9 cellular contexts compared by ENCODE assay signal in genomic region chr12:53051058-53051880, GRCh38. TPM values are rescaled to one million over a fixed set of nuclear protein-coding genes. Genes with fewer than 3 reads are reported as not detected.
DNase-seq lines count a peak whose midpoint lies in the region; ATAC-seq, FAIRE-seq and TF ChIP-seq lines count a peak whose summit lies in the region.
"Had no signal": no experiment of that assay in that cellular context is flagged by ENCODE, and none has a peak within 500 bp of the region (broad histone marks: within the 10 kb centered on the region; RNA-seq: fewer than 3 reads in every experiment).

No MANE protein-coding gene starts in this region.

- no peak for TF ChIP-seq RAD21 in K562 (CRISPR knock-in tag; conservative IDR thresholded peaks at IDR 0.05 in 1 of 2, IDR thresholded peaks at IDR 0.05 in 1 of 2)

- peak overlapping the region in 1 of 2 experiments; percentile 60; a peak in 2 of 4 replicates for H3K9ac ChIP-seq in K562 (ENCODE audit: insufficient read depth in 1 of 2, low read depth in 2 of 2, low read length in 2 of 2)

- TF ChIP-seq POLR2A in K562 (conservative IDR thresholded peaks at IDR 0.05) (no peak), GM18505 (IDR thresholded peaks at IDR 0.05; ENCODE audit: borderline replicate concordance, extremely low read depth, insufficient read depth, insufficient read length) (no peak)

- peaks cover 45 to 89% of the 10 kb centered on the region in 2 experiments for H3K4me1 ChIP-seq in K562 (replicated peaks in 1 of 2; ENCODE audit: control insufficient read depth in 2 of 2, insufficient read depth in 2 of 2, low read length in 2 of 2)
- H3K4me1 ChIP-seq in CD8-positive, alpha-beta T cell (ENCODE audit: insufficient read depth, low read length) = peaks cover 11% of the 10 kb centered on the region

- BruUV-seq in K562 (replicated peaks; lab: Mats Ljungman, UMichigan) = no TSS peak

- in situ Hi-C loops in K562 (cut with MboI) = no loop called here

- no peaks in the 10 kb centered on the region for H4K20me1 ChIP-seq in K562 (replicated peaks; ENCODE audit: control insufficient read depth, insufficient read depth, low read length)

- peaks cover 7% of the 10 kb centered on the region; the same call in 2 of the 3 replicates for H3K79me2 ChIP-seq in K562 (ENCODE audit: control insufficient read depth, insufficient read depth, low read length)

- TF ChIP-seq EP300 in K562 (IDR thresholded peaks at IDR 0.05; ENCODE audit: low read length) = no peak

- no peak overlapping the region for H3K27ac Mint-ChIP-seq in CD8-positive, alpha-beta T cell

- no peaks in the 10 kb centered on the region for H3K9me3 Mint-ChIP-seq in CD8-positive, alpha-beta T cell

- no peaks in the 10 kb centered on the region for H3K9me3 ChIP-seq in K562 (replicated peaks; ENCODE audit: control insufficient read depth, insufficient read depth, low read depth, low read length)
- H3K9me3 ChIP-seq in CD8-positive, alpha-beta T cell (ENCODE audit: low read length) = no peaks in the 10 kb centered on the region

- H3K4me3 ChIP-seq in K562 = no peak overlapping the region
- H3K4me3 ChIP-seq in CD8-positive, alpha-beta T cell (ENCODE audit: low read depth, low read length) = no peak overlapping the region

- H3K4me3 Mint-ChIP-seq in CD8-positive, alpha-beta T cell = no peak overlapping the region

- POLR2A ChIA-PET in K562 (lab: Yijun Ruan, JAX) = interaction anchor here (0.6 to 0.9 kb wide), 5 partner anchors 9 to 1077 kb away, joined by 3 to 4 read pairs (median 3); partner anchors contain the start of gene SPRYD3
- POLR2A ChIA-PET in CD8-positive, alpha-beta T cell (lab: Charles Lee) = interaction anchor here (0.7 kb wide), 2 partner anchors 46 to 47 kb away, joined by 3 read pairs; partner anchors contain the start of gene IGFBP6

- CTCF ChIA-PET in K562 (lab: Yijun Ruan, JAX; ENCODE audit: low intra/inter-chr PET ratio) = no interaction called here
- CTCF ChIA-PET in CD8-positive, alpha-beta T cell (lab: Charles Lee) = interaction anchor here (1.1 to 2.7 kb wide), 3 partner anchors 13 to 47 kb away, joined by 3 to 12 read pairs (median 5); no protein-coding TSS in a partner anchor

- peak; percentile 71 for FAIRE-seq in K562 (lab: Jason Lieb, UNC)
- FAIRE-seq: A204.1 had no signal

- peak; percentile 40 for DNase-seq in DMS 273 (lab: John Stamatoyannopoulos, UW; ENCODE audit: unreplicated experiment)
- no peak for DNase-seq in DMS 273 treated with DMSO at 0.1 percent for 48 hours (lab: John Stamatoyannopoulos, UW)
- peak in 2 of 4 experiments; percentile 36 to 76 for DNase-seq in K562 (ENCODE audit: extremely low read depth in 1 of 4, low spot score in 3 of 4)
- peak; percentile 63 for DNase-seq in stromal cell of bone marrow (ENCODE audit: low read depth)
- no peak for DNase-seq in CD8-positive, alpha-beta T cell

- H3K4me2 ChIP-seq in K562 (ENCODE audit: insufficient read depth, low read length) = no peak overlapping the region

- H3K36me3 Mint-ChIP-seq in CD8-positive, alpha-beta T cell = peaks cover 3% of the 10 kb centered on the region

- ATAC-seq in K562 = peak; percentile 5
- no peak for ATAC-seq in GM18858 (IDR thresholded peaks at IDR 0.05; ENCODE audit: unreplicated experiment)
- no peak for ATAC-seq in CD8-positive, alpha-beta T cell
- ATAC-seq in GM18505 (IDR thresholded peaks at IDR 0.05; ENCODE audit: unreplicated experiment) = no peak

- H2AFZ ChIP-seq in K562 (ENCODE audit: low read depth, low read length) = no peak overlapping the region

- no peaks in the 10 kb centered on the region for H3K27me3 ChIP-seq in K562 (ENCODE audit: control insufficient read depth in 2 of 2, insufficient read depth in 2 of 2, low read length in 2 of 2)
- no peaks in the 10 kb centered on the region for H3K27me3 ChIP-seq in layer of hippocampus (ENCODE audit: control insufficient read depth, insufficient read depth, low read length)
- H3K27me3 ChIP-seq in CD8-positive, alpha-beta T cell (ENCODE audit: insufficient read depth, low read length) = no peaks in the 10 kb centered on the region

- H3K27ac ChIP-seq in K562 (ENCODE audit: extremely low read depth, low read depth, low read length) (no peak overlapping the region), layer of hippocampus (ENCODE audit: low read depth, low read length) (peak overlapping the region; percentile 98)
- H3K27ac ChIP-seq in CD8-positive, alpha-beta T cell (ENCODE audit: low read depth, low read length) = no peak overlapping the region

- no peaks in the 10 kb centered on the region for H3K9me1 ChIP-seq in K562 (ENCODE audit: control insufficient read depth, insufficient read depth, low read length)

- intact Hi-C loops in K562 (cut with micrococcal nuclease) = no loop called here
- intact Hi-C loops in CD8-positive, alpha-beta T cell (cut with DNase I, micrococcal nuclease) = loop anchor here in 1 of 2 experiments (5.0 kb wide), 1 partner anchor 46 kb away; the partner anchor contains the start of gene IGFBP6

- TF ChIP-seq CTCF in K562 (IDR thresholded peaks at IDR 0.05 in 2 of 3, conservative IDR thresholded peaks at IDR 0.05 in 1 of 3; ENCODE audit: insufficient read depth in 2 of 3, low read depth in 1 of 3, low read length in 3 of 3) = peak in 1 of 3 experiments; percentile 20; a peak in 1 of 6 replicates
- no peak for TF ChIP-seq CTCF in CD8-positive, alpha-beta T cell (IDR thresholded peaks at IDR 0.05)

- H3K27me3 Mint-ChIP-seq in CD8-positive, alpha-beta T cell (ENCODE audit: low read depth) = no peaks in the 10 kb centered on the region

- H3K4me1 Mint-ChIP-seq in CD8-positive, alpha-beta T cell (ENCODE audit: low read depth) = peaks cover 19% of the 10 kb centered on the region

- 25% methylated on average over 11 of the region's 11 CpGs for WGBS in K562 (ENCODE audit: insufficient coverage, low coverage, missing lambda C conversion rate)

- peaks cover 2% of the 10 kb centered on the region; the same call in 1 of the 3 replicates for H3K36me3 ChIP-seq in K562 (ENCODE audit: control insufficient read depth, insufficient read depth, low read length)
- H3K36me3 ChIP-seq in CD8-positive, alpha-beta T cell (ENCODE audit: insufficient read depth, low read length) = no peaks in the 10 kb centered on the region

RNA-seq across cellular contexts. Expression of gene TNS2, which starts 1.4 kb away (rescaled TPM):
- total RNA-seq in K562 (2011; cell fraction: chromatin; rRNA removed; ENCODE audit: low replicate concordance) = 7.1 and 23.0 TPM in 2 replicates
- 8.0 and 14.7 TPM in 2 replicates for total RNA-seq in K562 (2011; cell fraction: nucleolus; rRNA removed)
- 8.0 and 11.1 TPM in 2 replicates for total RNA-seq in K562 (2011; cell fraction: nucleoplasm; rRNA removed)
- total RNA-seq in K562 (2014; rRNA removed) (1.2 and 1.3 TPM in 2 replicates), K562 (2014; rRNA removed; fragmentation: Illumina TruSeq; extraction: Trizol) (0.41 and 0.73 TPM in 2 replicates), K562 (2015; rRNA removed; fragmentation: Illumina TruSeq; extraction: Trizol) (0.65 and 0.79 TPM in 2 replicates), K562 (2021) (2.8 and 3.1 TPM in 2 replicates)
- polyA plus RNA-seq in K562 (2011; rRNA removed) (1.3 and 1.7 TPM in 2 replicates), K562 (2014; fragmentation: Illumina TruSeq; extraction: Trizol) (1.4 and 1.6 TPM in 2 replicates), K562 (2014; fragmentation: Nextera tagmentation; extraction: Ambion mirVana) (under 1 TPM in 1 of 2 experiments, not detected in 1; 0.28 TPM), K562 (2014; rRNA removed) (1.0 and 2.8 TPM in 2 replicates)
- 0.91 and 1.3 TPM in 2 replicates for polyA plus RNA-seq in K562 (2011; cell fraction: cytosol; rRNA removed)
- 7.6 and 16.8 TPM in 2 replicates for polyA plus RNA-seq in K562 (2011; cell fraction: nucleus; rRNA removed)
- polyA plus RNA-seq in K562 (2012) = 1.5 and 2.8 TPM in 2 replicates
- 2.3 and 2.9 TPM in 2 replicates for polyA minus RNA-seq in K562 (2011; rRNA and poly(A)+ RNA removed)
- polyA minus RNA-seq in K562 (2011; cell fraction: cytosol; rRNA and poly(A)+ RNA removed) = 4.6 and 4.9 TPM in 2 replicates
- polyA minus RNA-seq in K562 (2011; cell fraction: nucleus; rRNA and poly(A)+ RNA removed) = 9.4 and 13.6 TPM in 2 replicates
- 1 to 10 TPM; 2.5 to 3.2 TPM for total RNA-seq in CD8-positive, alpha-beta T cell

RNA-seq across cellular contexts. Expression of gene SPRYD3, which starts 27.9 kb away (rescaled TPM):
- total RNA-seq in K562 (2011; cell fraction: chromatin; rRNA removed; ENCODE audit: low replicate concordance) = 10.8 and 27.6 TPM in 2 replicates
- total RNA-seq in K562 (2011; cell fraction: nucleolus; rRNA removed) = 15.0 and 17.4 TPM in 2 replicates
- 15.6 and 18.3 TPM in 2 replicates for total RNA-seq in K562 (2011; cell fraction: nucleoplasm; rRNA removed)
- total RNA-seq in K562 (2014; rRNA removed) (8.4 and 10.6 TPM in 2 replicates), K562 (2014; rRNA removed; fragmentation: Illumina TruSeq; extraction: Trizol) (4.1 and 5.1 TPM in 2 replicates), K562 (2015; rRNA removed; fragmentation: Illumina TruSeq; extraction: Trizol) (5.0 and 5.9 TPM in 2 replicates), K562 (2021) (10.8 and 13.6 TPM in 2 replicates)
- polyA plus RNA-seq in K562 (2011; rRNA removed) (6.2 and 7.6 TPM in 2 replicates), K562 (2014; fragmentation: Illumina TruSeq; extraction: Trizol) (10.6 and 11.4 TPM in 2 replicates), K562 (2014; fragmentation: Nextera tagmentation; extraction: Ambion mirVana) (1 to 10 TPM; 1.5 to 2.6 TPM), K562 (2014; rRNA removed) (9.1 and 11.0 TPM in 2 replicates)
- polyA plus RNA-seq in K562 (2011; cell fraction: cytosol; rRNA removed) = 8.6 and 18.4 TPM in 2 replicates
- 11.1 and 16.3 TPM in 2 replicates for polyA plus RNA-seq in K562 (2011; cell fraction: nucleus; rRNA removed)
- 11.4 and 11.7 TPM in 2 replicates for polyA plus RNA-seq in K562 (2012)
- 7.4 and 10.3 TPM in 2 replicates for polyA minus RNA-seq in K562 (2011; rRNA and poly(A)+ RNA removed)
- 6.8 and 11.6 TPM in 2 replicates for polyA minus RNA-seq in K562 (2011; cell fraction: cytosol; rRNA and poly(A)+ RNA removed)
- polyA minus RNA-seq in K562 (2011; cell fraction: nucleus; rRNA and poly(A)+ RNA removed) = 6.6 and 7.5 TPM in 2 replicates
- total RNA-seq in CD8-positive, alpha-beta T cell = 10 to 100 TPM; 25.1 to 25.6 TPM

RNA-seq across cellular contexts. Expression of gene EIF4B, which starts 45.0 kb away (rescaled TPM):
- 260 and 374 TPM in 2 replicates for total RNA-seq in K562 (2011; cell fraction: chromatin; rRNA removed; ENCODE audit: low replicate concordance)
- total RNA-seq in K562 (2011; cell fraction: nucleolus; rRNA removed) = 137 and 149 TPM in 2 replicates
- 211 and 264 TPM in 2 replicates for total RNA-seq in K562 (2011; cell fraction: nucleoplasm; rRNA removed)
- total RNA-seq in K562 (2014; rRNA removed) = 617 and 636 TPM in 2 replicates
- 669 and 710 TPM in 2 replicates for total RNA-seq in K562 (2014; rRNA removed; fragmentation: Illumina TruSeq; extraction: Trizol)
- total RNA-seq in K562 (2015; rRNA removed; fragmentation: Illumina TruSeq; extraction: Trizol) = 624 and 636 TPM in 2 replicates
- total RNA-seq in K562 (2021) = 535 and 617 TPM in 2 replicates
- polyA plus RNA-seq in K562 (2011; rRNA removed) = 489 and 497 TPM in 2 replicates
- polyA plus RNA-seq in K562 (2011; cell fraction: cytosol; rRNA removed) = 278 and 542 TPM in 2 replicates
- polyA plus RNA-seq in K562 (2011; cell fraction: nucleus; rRNA removed) = 180 and 236 TPM in 2 replicates
- 383 and 523 TPM in 2 replicates for polyA plus RNA-seq in K562 (2012)
- 552 and 578 TPM in 2 replicates for polyA plus RNA-seq in K562 (2014; fragmentation: Illumina TruSeq; extraction: Trizol)
- 100 to 1,000 TPM; 138 to 150 TPM for polyA plus RNA-seq in K562 (2014; fragmentation: Nextera tagmentation; extraction: Ambion mirVana)
- polyA plus RNA-seq in K562 (2014; rRNA removed) = 312 and 317 TPM in 2 replicates
- 1,377 and 1,493 TPM in 2 replicates for polyA minus RNA-seq in K562 (2011; rRNA and poly(A)+ RNA removed)
- 466 and 538 TPM in 2 replicates for polyA minus RNA-seq in K562 (2011; cell fraction: cytosol; rRNA and poly(A)+ RNA removed)
- 102 and 253 TPM in 2 replicates for polyA minus RNA-seq in K562 (2011; cell fraction: nucleus; rRNA and poly(A)+ RNA removed)
- total RNA-seq in CD8-positive, alpha-beta T cell = 100 to 1,000 TPM; 709 to 741 TPM

RNA-seq across cellular contexts. Expression of gene IGFBP6, which starts 46.2 kb away (rescaled TPM):
- total RNA-seq in K562 (2011; cell fraction: chromatin; rRNA removed; ENCODE audit: low replicate concordance) = 0.97 TPM in 1 of 2 replicates, not detected in the other
- total RNA-seq in K562 (2011; cell fraction: nucleolus; rRNA removed) = 0.66 and 1.8 TPM in 2 replicates
- 0.37 TPM in 1 of 2 replicates, not detected in the other for total RNA-seq in K562 (2011; cell fraction: nucleoplasm; rRNA removed)
- total RNA-seq in K562 (2014; rRNA removed) (1.2 and 1.6 TPM in 2 replicates), K562 (2014; rRNA removed; fragmentation: Illumina TruSeq; extraction: Trizol) (0.36 and 0.61 TPM in 2 replicates), K562 (2015; rRNA removed; fragmentation: Illumina TruSeq; extraction: Trizol) (0.38 and 0.76 TPM in 2 replicates), K562 (2021) (1.4 and 2.3 TPM in 2 replicates)
- polyA plus RNA-seq in K562 (2011; rRNA removed) (0.24 and 1.4 TPM in 2 replicates), K562 (2014; fragmentation: Illumina TruSeq; extraction: Trizol) (0.52 and 0.62 TPM in 2 replicates), K562 (2014; fragmentation: Nextera tagmentation; extraction: Ambion mirVana) (under 1 TPM; 0.15 to 0.23 TPM), K562 (2014; rRNA removed) (0.54 and 2.4 TPM in 2 replicates)
- polyA plus RNA-seq in K562 (2011; cell fraction: cytosol; rRNA removed) = 0.94 and 2.5 TPM in 2 replicates
- 0.24 and 0.47 TPM in 2 replicates for polyA plus RNA-seq in K562 (2011; cell fraction: nucleus; rRNA removed)
- 0.89 and 1.4 TPM in 2 replicates for polyA plus RNA-seq in K562 (2012)
- not detected in 2 replicates for polyA minus RNA-seq in K562 (2011; rRNA and poly(A)+ RNA removed)
- polyA minus RNA-seq in K562 (2011; cell fraction: cytosol; rRNA and poly(A)+ RNA removed) = 1.1 TPM in 1 of 2 replicates, not detected in the other
- not detected in 2 replicates for polyA minus RNA-seq in K562 (2011; cell fraction: nucleus; rRNA and poly(A)+ RNA removed)
- 1 to 10 TPM in 1 of 2 experiments, under 1 TPM in 1; 0.58 to 1.2 TPM for total RNA-seq in CD8-positive, alpha-beta T cell

RNA-seq across cellular contexts. Expression of gene SOAT2, which starts 52.0 kb away (rescaled TPM):
- total RNA-seq in K562 (2011; cell fraction: chromatin; rRNA removed; ENCODE audit: low replicate concordance) = not detected in 2 replicates
- not detected in 2 replicates for total RNA-seq in K562 (2011; cell fraction: nucleolus; rRNA removed)
- total RNA-seq in K562 (2011; cell fraction: nucleoplasm; rRNA removed) = 0.38 TPM in 1 of 2 replicates, not detected in the other
- total RNA-seq in K562 (2014; rRNA removed) (not detected in 2 replicates), K562 (2014; rRNA removed; fragmentation: Illumina TruSeq; extraction: Trizol) (not detected in 2 replicates), K562 (2015; rRNA removed; fragmentation: Illumina TruSeq; extraction: Trizol) (not detected in 2 replicates), K562 (2021) (not detected in 2 replicates)
- polyA plus RNA-seq in K562 (2011; rRNA removed) (not detected in 2 replicates), K562 (2014; fragmentation: Illumina TruSeq; extraction: Trizol) (not detected in 2 replicates), K562 (2014; fragmentation: Nextera tagmentation; extraction: Ambion mirVana) (not detected), K562 (2014; rRNA removed) (0.04 TPM in 1 of 2 replicates, not detected in the other)
- polyA plus RNA-seq in K562 (2011; cell fraction: cytosol; rRNA removed) = not detected in 2 replicates
- polyA plus RNA-seq in K562 (2011; cell fraction: nucleus; rRNA removed) = not detected in 2 replicates
- not detected in 2 replicates for polyA plus RNA-seq in K562 (2012)
- polyA minus RNA-seq in K562 (2011; rRNA and poly(A)+ RNA removed) = not detected in 2 replicates
- polyA minus RNA-seq in K562 (2011; cell fraction: cytosol; rRNA and poly(A)+ RNA removed) = not detected in 2 replicates
- polyA minus RNA-seq in K562 (2011; cell fraction: nucleus; rRNA and poly(A)+ RNA removed) = not detected in 2 replicates
- total RNA-seq in CD8-positive, alpha-beta T cell = 1 to 10 TPM; 2.5 to 2.9 TPM

Comparison
In these comparisons a context has a peak if more than half of its experiments do, and no peak if none do; other contexts are left out.
1. DNase-seq: peak in DMS 273 (single experiment) and stromal cell of bone marrow (single experiment); none in DMS 273 treated with DMSO at 0.1 percent for 48 hours (single experiment) and CD8-positive, alpha-beta T cell (0 of 7).